ENCODE assay signal across 8 cellular contexts in genomic region chr12:14774074-14774943, GRCh38. TPM values are rescaled to one million over a fixed set of nuclear protein-coding genes. Genes with fewer than 3 reads are reported as not detected.
A peak's percentile ranks its signal among the peaks of the same experiment; 100 is the strongest.
DNase-seq lines count a peak whose midpoint lies in the region; ATAC-seq and TF ChIP-seq lines count a peak whose summit lies in the region.

No MANE protein-coding gene starts in this region.

- H3K4me2 ChIP-seq in hepatocyte, result peak overlapping the region; percentile 82

- POLR2A ChIA-PET in CD4-positive, alpha-beta memory T cell (lab: Charles Lee; ENCODE audit: partially characterized antibody), result interaction anchor here (0.8 to 8.5 kb wide), 26 partner anchors 10 to 772 kb away, joined by 3 to 376 read pairs (median 4); partner anchors contain the start of genes ARHGDIB, ATF7IP, C12orf60 and WBP11

- peak overlapping the region; percentile 96 to 99 (median 99) for H3K4me3 Mint-ChIP-seq in CD4-positive, alpha-beta memory T cell
- peak overlapping the region; percentile 90 for H3K4me3 Mint-ChIP-seq in T-helper 2 cell treated with Interferon-gamma antibody and Interleukin-4, amounts not matched to agents 5 μg/mL and 100 μg/mL, for 36 hours

- WGBS in hepatocyte (ENCODE audit: low lambda C conversion rate, missing lambda C conversion rate), result 2% methylated on average over 68 of the region's 69 CpGs

- H3K36me3 ChIP-seq in CD4-positive, alpha-beta memory T cell (ENCODE audit: insufficient read depth, low read length), result no peaks in the 10 kb centered on the region
- H3K36me3 ChIP-seq in hepatocyte (replicated peaks; ENCODE audit: insufficient read depth, low read depth) (no peaks in the 10 kb centered on the region), uterus (no peaks in the 10 kb centered on the region)

- in situ Hi-C loops in astrocyte of the cerebellum (cut with HindIII; ENCODE audit: low sequenced_read_pairs), result no loop called here

- H3K27ac Mint-ChIP-seq in CD4-positive, alpha-beta memory T cell, result peak overlapping the region; percentile 97 to 100 (median 99)
- H3K27ac Mint-ChIP-seq in T-helper 2 cell treated with Interferon-gamma antibody and Interleukin-4, amounts not matched to agents 5 μg/mL and 100 μg/mL, for 36 hours, result peak overlapping the region; percentile 93

- CTCF ChIA-PET in CD4-positive, alpha-beta memory T cell (lab: Charles Lee; ENCODE audit: partially characterized antibody), result interaction anchor here (1.1 to 3.3 kb wide), 9 partner anchors 10 to 409 kb away, joined by 3 to 14 read pairs (median 5); partner anchors contain the start of genes ATF7IP, C12orf60, ERP27 and WBP11

- peaks cover 0 to 38% of the 10 kb centered on the region in 2 donors for H3K36me3 Mint-ChIP-seq in CD4-positive, alpha-beta memory T cell
- H3K36me3 Mint-ChIP-seq in T-helper 2 cell treated with Interferon-gamma antibody and Interleukin-4, amounts not matched to agents 5 μg/mL and 100 μg/mL, for 36 hours (ENCODE audit: low read depth), result peaks cover 18% of the 10 kb centered on the region

- H3K4me1 ChIP-seq in CD4-positive, alpha-beta memory T cell (ENCODE audit: insufficient read depth, low read length), result peaks cover 38% of the 10 kb centered on the region
- H3K4me1 ChIP-seq in hepatocyte (ENCODE audit: insufficient read depth), result peaks cover 31% of the 10 kb centered on the region
- no peaks in the 10 kb centered on the region for H3K4me1 ChIP-seq in uterus

- peak; percentile 97 for TF ChIP-seq POLR2A in uterus (IDR thresholded peaks at IDR 0.05)

- H3K27ac ChIP-seq in CD4-positive, alpha-beta memory T cell (ENCODE audit: low read depth, low read length), result peak overlapping the region; percentile 73
- H3K27ac ChIP-seq in hepatocyte (peak overlapping the region; percentile 98), uterus (peak overlapping the region; percentile 91 to 92)

- H3K27me3 Mint-ChIP-seq in CD4-positive, alpha-beta memory T cell, result no peaks in the 10 kb centered on the region
- H3K27me3 Mint-ChIP-seq in T-helper 2 cell treated with Interferon-gamma antibody and Interleukin-4, amounts not matched to agents 5 μg/mL and 100 μg/mL, for 36 hours (ENCODE audit: low read depth), result no peaks in the 10 kb centered on the region

- H3K9me3 Mint-ChIP-seq in CD4-positive, alpha-beta memory T cell, result peaks cover 0 to 10% (median 0%) of the 10 kb centered on the region in 8 donors
- H3K9me3 Mint-ChIP-seq in T-helper 2 cell treated with Interferon-gamma antibody and Interleukin-4, amounts not matched to agents 5 μg/mL and 100 μg/mL, for 36 hours, result no peaks in the 10 kb centered on the region

- H2AFZ ChIP-seq in hepatocyte, result peak overlapping the region; percentile 44

- no peaks in the 10 kb centered on the region for H3K9me2 ChIP-seq in hepatocyte (replicated peaks; ENCODE audit: insufficient read depth)

- H3K9me3 ChIP-seq in CD4-positive, alpha-beta memory T cell (ENCODE audit: control insufficient read depth in 1 of 2, low read length in 2 of 2), result no peaks in the 10 kb centered on the region
- H3K9me3 ChIP-seq in hepatocyte (ENCODE audit: low read depth) (no peaks in the 10 kb centered on the region), uterus (no peaks in the 10 kb centered on the region)

- H3K4me3 ChIP-seq in CD4-positive, alpha-beta memory T cell (ENCODE audit: low read length in 2 of 2), result peak overlapping the region; percentile 80 to 87
- H3K4me3 ChIP-seq in astrocyte of the cerebellum (ENCODE audit: low read depth, low read length) (peak overlapping the region; percentile 74), hepatocyte (peak overlapping the region; percentile 84), uterus (peak overlapping the region; percentile 76 to 80)

- peaks cover 26 to 66% (median 40%) of the 10 kb centered on the region in 4 donors for H3K4me1 Mint-ChIP-seq in CD4-positive, alpha-beta memory T cell
- H3K4me1 Mint-ChIP-seq in T-helper 2 cell treated with Interferon-gamma antibody and Interleukin-4, amounts not matched to agents 5 μg/mL and 100 μg/mL, for 36 hours (ENCODE audit: low read depth), result peaks cover 37% of the 10 kb centered on the region

- ATAC-seq in GM21360 (IDR thresholded peaks at IDR 0.05; ENCODE audit: unreplicated experiment), result peak; percentile 56

- peaks cover 52% of the 10 kb centered on the region for H3K79me2 ChIP-seq in hepatocyte

- peak; percentile 87 to 95 (median 92) for DNase-seq in CD4-positive, alpha-beta memory T cell
- peak; percentile 85 for DNase-seq in HT1080 (ENCODE audit: low read depth)
- DNase-seq in T-helper 2 cell treated with Interferon-gamma antibody and Interleukin-4, amounts not matched to agents 5 μg/mL and 100 μg/mL, for 36 hours (ENCODE audit: low spot score), result peak; percentile 93
- DNase-seq in astrocyte of the cerebellum (ENCODE audit: low read depth), result peak; percentile 89
- DNase-seq in hepatocyte (ENCODE audit: low spot score), result peak; percentile 98
- DNase-seq in putamen (ENCODE audit: low spot score), result peak; percentile 94
- peak; percentile 94 to 98 for DNase-seq in uterus

- TF ChIP-seq CTCF in astrocyte of the cerebellum (IDR thresholded peaks at IDR 0.05; ENCODE audit: low read depth, low read length, missing control alignments) (no peak), hepatocyte (IDR thresholded peaks at IDR 0.05; ENCODE audit: poor library complexity) (no peak), uterus (IDR thresholded peaks at IDR 0.05) (peak in 2 of 4 experiments; percentile 3 to 29)

- intact Hi-C loops in CD4-positive, alpha-beta memory T cell (cut with micrococcal nuclease), result loop anchor here (1.0 to 5.0 kb wide), 11 partner anchors 29 to 1108 kb away; partner anchors contain the start of genes C12orf60, EPS8, STRAP and WBP11
- intact Hi-C loops in uterus (cut with DNase I; ENCODE audit: low total_unique reads), result no loop called here

- peaks cover 10% of the 10 kb centered on the region for H4K20me1 ChIP-seq in hepatocyte (ENCODE audit: insufficient read depth, poor library complexity, severe bottlenecking)

- no peaks in the 10 kb centered on the region for H3K27me3 ChIP-seq in CD4-positive, alpha-beta memory T cell (ENCODE audit: insufficient read depth, low read length)
- H3K27me3 ChIP-seq in hepatocyte, result no peaks in the 10 kb centered on the region
- no peaks in the 10 kb centered on the region for H3K27me3 ChIP-seq in uterus

RNA-seq across cellular contexts. Expression of gene WBP11, which starts 29.0 kb away (rescaled TPM):
- total RNA-seq in CD4-positive, alpha-beta memory T cell, result 10 to 100 TPM; 83.7 to 83.8 TPM
- 10 to 100 TPM; 45.8 to 78.0 TPM for polyA plus RNA-seq in CD4-positive, alpha-beta memory T cell
- total RNA-seq in HT1080 (2014; rRNA removed; shearing (Covaris generic)), result 13.7 and 32.1 TPM in 2 replicates
- polyA plus RNA-seq in HT1080 (2015; cell fraction: cytosol; rRNA removed), result 38.0 and 47.1 TPM in 2 replicates
- 37.7 and 39.4 TPM in 2 replicates for polyA plus RNA-seq in HT1080 (2015; cell fraction: nucleus; rRNA removed)
- total RNA-seq in hepatocyte (22.8 and 26.6 TPM in 2 replicates), uterus (10 to 100 TPM in 3 of 4 donors, 1 to 10 TPM in 1; 9.5 to 44.0 (median 15.3) TPM)
- polyA plus RNA-seq in hepatocyte, result 39.3 and 54.2 TPM in 2 replicates

RNA-seq across cellular contexts. Expression of gene C12orf60, which starts 29.2 kb away (rescaled TPM):
- total RNA-seq in CD4-positive, alpha-beta memory T cell, result 1 to 10 TPM; 1.3 to 1.4 TPM
- polyA plus RNA-seq in CD4-positive, alpha-beta memory T cell, result 1 to 10 TPM in 1 of 2 donors, under 1 TPM in 1; 0.45 to 2.0 TPM
- total RNA-seq in HT1080 (2014; rRNA removed; shearing (Covaris generic)), result 1.7 and 3.8 TPM in 2 replicates
- polyA plus RNA-seq in HT1080 (2015; cell fraction: cytosol; rRNA removed), result 2.1 and 2.8 TPM in 2 replicates
- polyA plus RNA-seq in HT1080 (2015; cell fraction: nucleus; rRNA removed), result 2.3 TPM in 2 replicates
- total RNA-seq in hepatocyte (1.5 and 2.3 TPM in 2 replicates), uterus (10 to 100 TPM in 1 of 4 donors, 1 to 10 TPM in 1, under 1 TPM in 2; 0.77 to 16.5 (median 0.95) TPM)
- 0.17 and 2.0 TPM in 2 replicates for polyA plus RNA-seq in hepatocyte

RNA-seq across cellular contexts. Expression of gene SMCO3, which starts 39.7 kb away (rescaled TPM):
- total RNA-seq in CD4-positive, alpha-beta memory T cell, result not detected
- polyA plus RNA-seq in CD4-positive, alpha-beta memory T cell, result under 1 TPM; 0.08 to 0.31 TPM
- total RNA-seq in HT1080 (2014; rRNA removed; shearing (Covaris generic)), result not detected in 2 replicates
- not detected in 2 replicates for polyA plus RNA-seq in HT1080 (2015; cell fraction: cytosol; rRNA removed)
- polyA plus RNA-seq in HT1080 (2015; cell fraction: nucleus; rRNA removed), result not detected in 2 replicates
- 1.7 and 3.2 TPM in 2 replicates for total RNA-seq in hepatocyte
- 1.4 and 2.9 TPM in 2 replicates for polyA plus RNA-seq in hepatocyte
- 1 to 10 TPM in 1 of 4 donors, not detected in 3; 2.9 TPM for total RNA-seq in uterus

Comparison
In these comparisons a context has a peak if more than half of its experiments do, and no peak if none do; other contexts are left out.
1. Peak in every context shown above with its lines: DNase-seq, ATAC-seq, H3K4me3 ChIP-seq and H3K27ac ChIP-seq.